ENCODE assay signal across 16 cellular contexts in the genomic region with DNA sequence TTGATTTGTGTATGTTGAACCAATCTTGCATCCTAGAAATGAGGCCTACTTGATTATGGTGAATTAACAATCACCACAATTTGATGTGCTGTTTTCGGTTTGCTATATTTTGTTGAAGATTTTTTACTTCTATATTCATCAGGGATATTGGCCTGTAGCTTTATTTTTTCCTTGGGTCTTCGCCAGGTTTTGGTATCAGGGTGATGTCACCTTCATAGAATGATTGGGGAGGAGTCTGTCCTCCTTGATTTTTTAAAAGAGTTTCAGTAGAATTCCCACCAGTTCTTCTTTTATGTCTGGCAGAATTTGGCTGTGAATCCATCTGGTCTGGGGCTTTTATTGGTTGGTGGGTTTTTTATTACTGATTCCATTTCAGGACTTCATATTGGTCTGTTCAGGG.
DNase-seq lines count a peak whose midpoint lies in the region; ATAC-seq, FAIRE-seq and TF ChIP-seq lines count a peak whose summit lies in the region.
"Had no signal": no experiment of that assay in that cellular context is flagged by ENCODE, and none has a peak within 500 bp of the region (broad histone marks: within the 10 kb centered on the region; RNA-seq: fewer than 3 reads in every experiment).

No MANE protein-coding gene starts in this region.

- H3K27me3 ChIP-seq in bronchial epithelial cell (ENCODE audit: control insufficient read depth, insufficient read depth, low read length), result no peaks in the 10 kb centered on the region
- H3K27me3 ChIP-seq in lower lobe of right lung (ENCODE audit: low read depth), result no peaks in the 10 kb centered on the region

- no peaks in the 10 kb centered on the region for H3K4me1 ChIP-seq in lower lobe of right lung

- no peak for TF ChIP-seq CTCF in bronchial epithelial cell (IDR thresholded peaks at IDR 0.05; ENCODE audit: insufficient read depth, low read length, severe bottlenecking)
- TF ChIP-seq CTCF in lower lobe of right lung (IDR thresholded peaks at IDR 0.05), result no peak

- H3K36me3 ChIP-seq in bronchial epithelial cell (ENCODE audit: control insufficient read depth, insufficient read depth, low read length) (peaks cover 4% of the 10 kb centered on the region), lower lobe of right lung (peaks cover 16% of the 10 kb centered on the region)

- intact Hi-C loops in lower lobe of right lung (cut with DNase I), result no loop called here

- no peak for ATAC-seq in lower lobe of right lung
- no peak for ATAC-seq in GM21515 (IDR thresholded peaks at IDR 0.05; ENCODE audit: unreplicated experiment)
- ATAC-seq in GM18519 (IDR thresholded peaks at IDR 0.05; ENCODE audit: low FRiP score, unreplicated experiment), result no peak
- no peak for ATAC-seq in HG02678 (IDR thresholded peaks at IDR 0.05; ENCODE audit: unreplicated experiment)
- ATAC-seq: activated T-cell treated with anti-CD3 and anti-CD28 coated beads, Interleukin-2, amount 50 U/mL, for 4 hours; right cardiac atrium had no signal

- no peak overlapping the region for H3K4me3 ChIP-seq in bronchial epithelial cell (ENCODE audit: low read depth, low read length)
- H3K4me3 ChIP-seq in lower lobe of right lung, result no peak overlapping the region

- DNase-seq in AG08396 (ENCODE audit: low spot score) (peak; percentile 23), HS-5 (ENCODE audit: low read depth) (peak; percentile 16), bronchial epithelial cell (ENCODE audit: low read depth) (peak; percentile 49), iris pigment epithelial cell (ENCODE audit: low read depth) (peak; percentile 78), lower lobe of right lung (no peak)
- DNase-seq: ACHN; activated T-cell treated with anti-CD3 and anti-CD28 coated beads, Interleukin-2, amount 50 U/mL, for 4 hours; GF-D8; glutamatergic neuron; H7; NCI-H2029 treated with DMSO at 0.1 percent for 48 hours; NCI-H69; right cardiac atrium had no signal

- H3K27ac ChIP-seq in lower lobe of right lung, result no peak overlapping the region

- peaks cover 7% of the 10 kb centered on the region for H3K9me3 ChIP-seq in lower lobe of right lung

- FAIRE-seq in bronchial epithelial cell (lab: Jason Lieb, UNC), result no peak
